7 cellular contexts compared by ENCODE assay signal in genomic region chr12:103735291-103735690, GRCh38.
"Had no signal": no experiment of that assay in that cellular context is flagged by ENCODE, and none has a peak within 500 bp of the region (broad histone marks: within the 10 kb centered on the region; RNA-seq: fewer than 3 reads in every experiment).

No MANE protein-coding gene starts in this region.

- H3K27ac ChIP-seq: HL-60, KMS-11 had no signal

- FAIRE-seq: HepG2, HTR-8/SVneo had no signal

- ATAC-seq: HepG2 had no signal

- H3K9ac ChIP-seq: KMS-11 had no signal

- H3K4me2 ChIP-seq: KMS-11 had no signal

- DNase-seq: IMR-90, KBM-7, KG1 had no signal
